ENCODE assay signal across 15 cellular contexts in the genomic region with DNA sequence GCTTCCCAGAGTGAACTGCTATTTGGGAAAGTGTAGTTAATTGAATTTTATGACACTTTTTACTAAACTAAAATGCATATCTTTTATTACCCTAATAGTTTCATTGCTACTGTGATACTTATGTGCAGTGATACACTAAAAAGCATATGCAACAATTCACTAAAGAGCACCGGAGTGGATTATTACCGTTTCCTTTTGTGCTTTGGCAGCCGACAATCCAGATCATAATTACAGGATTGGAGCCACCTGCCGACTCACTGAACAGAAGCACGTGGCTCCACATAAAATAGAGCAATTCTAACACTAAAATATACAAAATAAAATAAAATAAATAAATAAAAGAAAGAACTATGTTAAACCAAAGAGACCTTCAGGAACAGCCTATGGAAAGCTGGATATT.
A peak's percentile ranks its signal among the peaks of the same experiment; 100 is the strongest.
DNase-seq lines count a peak whose midpoint lies in the region; ATAC-seq and TF ChIP-seq lines count a peak whose summit lies in the region.
"Had no signal": no experiment of that assay in that cellular context is flagged by ENCODE, and none has a peak within 500 bp of the region (broad histone marks: within the 10 kb centered on the region; RNA-seq: fewer than 3 reads in every experiment).

No MANE protein-coding gene starts in this region.

- no peak for ATAC-seq in GM18909 (IDR thresholded peaks at IDR 0.05; ENCODE audit: poor library complexity, unreplicated experiment)

- intact Hi-C loops in activated T-helper 2 cell treated with anti-CD3 and anti-CD28 coated beads, Interferon-gamma antibody, Interleukin-2, Interleukin-4, amounts not matched to agents 10 μg/mL and 5 μg/mL and 100 μg/mL, durations not matched to agents 14 hours and 24 hours and 36 hours (cut with micrococcal nuclease), result no loop called here

- no peak overlapping the region for H3K4me3 ChIP-seq in MG63
- H3K4me3 ChIP-seq: lung, suprapubic skin had no signal

- TF ChIP-seq CTCF in mesothelial cell of epicardium (IDR thresholded peaks at IDR 0.05; ENCODE audit: unreplicated experiment), result no peak

- no peaks in the 10 kb centered on the region for H3K9me3 Mint-ChIP-seq in activated T-helper 2 cell treated with anti-CD3 and anti-CD28 coated beads, Interferon-gamma antibody, Interleukin-2, Interleukin-4, amounts not matched to agents 10 μg/mL and 5 μg/mL and 100 μg/mL, durations not matched to agents 14 hours and 24 hours and 36 hours
- H3K9me3 Mint-ChIP-seq in mesothelial cell of epicardium, result no peaks in the 10 kb centered on the region

- no peaks in the 10 kb centered on the region for H3K9me3 ChIP-seq in MG63
- H3K9me3 ChIP-seq: suprapubic skin had no signal

- no peaks in the 10 kb centered on the region for H3K4me1 Mint-ChIP-seq in activated T-helper 2 cell treated with anti-CD3 and anti-CD28 coated beads, Interferon-gamma antibody, Interleukin-2, Interleukin-4, amounts not matched to agents 10 μg/mL and 5 μg/mL and 100 μg/mL, durations not matched to agents 14 hours and 24 hours and 36 hours (ENCODE audit: low read depth)
- peaks cover 14% of the 10 kb centered on the region for H3K4me1 Mint-ChIP-seq in mesothelial cell of epicardium

- DNase-seq in Ammon's horn (ENCODE audit: low spot score) (peak; percentile 10), MG63 (peak; percentile 2), NCI-H2029 treated with DMSO at 0.1 percent for 48 hours (lab: John Stamatoyannopoulos, UW) (peak; percentile 73), NCI-H748 treated with DMSO at 0.1 percent for 48 hours (lab: John Stamatoyannopoulos, UW) (peak; percentile 97), SKM-1 (lab: John Stamatoyannopoulos, UW; ENCODE audit: unreplicated experiment) (no peak), mesothelial cell of epicardium (ENCODE audit: low spot score in 2 of 2, unreplicated experiment in 2 of 2) (no peak)
- DNase-seq in activated T-helper 2 cell treated with anti-CD3 and anti-CD28 coated beads, Interferon-gamma antibody, Interleukin-2, Interleukin-4, amounts not matched to agents 10 μg/mL and 5 μg/mL and 100 μg/mL, durations not matched to agents 14 hours and 24 hours and 36 hours (ENCODE audit: low spot score), result no peak
- DNase-seq: activated CD4-positive, alpha-beta T cell treated with anti-CD3 and anti-CD28 coated beads for 48 hours; activated effector memory CD4-positive, alpha-beta T cell treated with Interleukin-2 at 50 U/mL for 16 hours; KG1; occipital lobe; SW 1271 had no signal

- H3K4me3 Mint-ChIP-seq in activated T-helper 2 cell treated with anti-CD3 and anti-CD28 coated beads, Interferon-gamma antibody, Interleukin-2, Interleukin-4, amounts not matched to agents 10 μg/mL and 5 μg/mL and 100 μg/mL, durations not matched to agents 14 hours and 24 hours and 36 hours (ENCODE audit: low read depth), result no peak overlapping the region
- no peak overlapping the region for H3K4me3 Mint-ChIP-seq in mesothelial cell of epicardium

- no peaks in the 10 kb centered on the region for H3K27me3 Mint-ChIP-seq in activated T-helper 2 cell treated with anti-CD3 and anti-CD28 coated beads, Interferon-gamma antibody, Interleukin-2, Interleukin-4, amounts not matched to agents 10 μg/mL and 5 μg/mL and 100 μg/mL, durations not matched to agents 14 hours and 24 hours and 36 hours (ENCODE audit: low read depth)
- peaks cover 2% of the 10 kb centered on the region for H3K27me3 Mint-ChIP-seq in mesothelial cell of epicardium (ENCODE audit: low read depth)

- H3K27me3 ChIP-seq in MG63, result peaks cover 2% of the 10 kb centered on the region; the same call in 1 of the 2 replicates
- H3K27me3 ChIP-seq: suprapubic skin had no signal

- no peak overlapping the region for H3K27ac Mint-ChIP-seq in activated T-helper 2 cell treated with anti-CD3 and anti-CD28 coated beads, Interferon-gamma antibody, Interleukin-2, Interleukin-4, amounts not matched to agents 10 μg/mL and 5 μg/mL and 100 μg/mL, durations not matched to agents 14 hours and 24 hours and 36 hours
- H3K27ac Mint-ChIP-seq in mesothelial cell of epicardium, result no peak overlapping the region

- H3K36me3 ChIP-seq in MG63, result no peaks in the 10 kb centered on the region
- H3K36me3 ChIP-seq: suprapubic skin had no signal

- no peaks in the 10 kb centered on the region for H3K36me3 Mint-ChIP-seq in activated T-helper 2 cell treated with anti-CD3 and anti-CD28 coated beads, Interferon-gamma antibody, Interleukin-2, Interleukin-4, amounts not matched to agents 10 μg/mL and 5 μg/mL and 100 μg/mL, durations not matched to agents 14 hours and 24 hours and 36 hours (ENCODE audit: low read depth)
- H3K36me3 Mint-ChIP-seq in mesothelial cell of epicardium, result no peaks in the 10 kb centered on the region

Comparison
In these comparisons a context has a peak if more than half of its experiments do, and no peak if none do; other contexts are left out.
1. DNase-seq: peak in Ammon's horn (single experiment), MG63 (single experiment), NCI-H2029 treated with DMSO at 0.1 percent for 48 hours (single experiment) and NCI-H748 treated with DMSO at 0.1 percent for 48 hours (single experiment); none in activated T-helper 2 cell treated with anti-CD3 and anti-CD28 coated beads, Interferon-gamma antibody, Interleukin-2, Interleukin-4, amounts not matched to agents 10 μg/mL and 5 μg/mL and 100 μg/mL, durations not matched to agents 14 hours and 24 hours and 36 hours (single experiment), SKM-1 (single experiment) and mesothelial cell of epicardium (0 of 2).